1 cellular context compared by ENCODE assay signal in genomic region chr20:19922716-19923115, GRCh38.
TF ChIP-seq lines count a peak whose summit lies in the region.

No MANE protein-coding gene starts in this region.

TF ChIP-seq in K562, 482 proteins besides CTCF, POLR2A, EP300 and RAD21 (continued from another document):
- TF ChIP-seq ZBTB5 (IDR thresholded peaks at IDR 0.05) (no peak), KHSRP (IDR thresholded peaks at IDR 0.05) (no peak), EZH2 (IDR thresholded peaks at IDR 0.05; ENCODE audit: borderline replicate concordance, low read depth, low read length) (no peak), CCAR2 (IDR thresholded peaks at IDR 0.05; ENCODE audit: low read depth, low read length) (no peak), RERE (CRISPR knock-in tag; IDR thresholded peaks at IDR 0.05; ENCODE audit: borderline replicate concordance) (no peak), SNAPC5 (CRISPR knock-in tag; IDR thresholded peaks at IDR 0.05) (no peak), HDAC8 (tag; IDR thresholded peaks at IDR 0.05) (no peak), TCF15 (CRISPR knock-in tag; IDR thresholded peaks at IDR 0.05) (no peak)
TF ChIP-seq in K562: peak in this region for 0.
